Comparison of ENCODE assay signal across 1 cellular context in the genomic region with DNA sequence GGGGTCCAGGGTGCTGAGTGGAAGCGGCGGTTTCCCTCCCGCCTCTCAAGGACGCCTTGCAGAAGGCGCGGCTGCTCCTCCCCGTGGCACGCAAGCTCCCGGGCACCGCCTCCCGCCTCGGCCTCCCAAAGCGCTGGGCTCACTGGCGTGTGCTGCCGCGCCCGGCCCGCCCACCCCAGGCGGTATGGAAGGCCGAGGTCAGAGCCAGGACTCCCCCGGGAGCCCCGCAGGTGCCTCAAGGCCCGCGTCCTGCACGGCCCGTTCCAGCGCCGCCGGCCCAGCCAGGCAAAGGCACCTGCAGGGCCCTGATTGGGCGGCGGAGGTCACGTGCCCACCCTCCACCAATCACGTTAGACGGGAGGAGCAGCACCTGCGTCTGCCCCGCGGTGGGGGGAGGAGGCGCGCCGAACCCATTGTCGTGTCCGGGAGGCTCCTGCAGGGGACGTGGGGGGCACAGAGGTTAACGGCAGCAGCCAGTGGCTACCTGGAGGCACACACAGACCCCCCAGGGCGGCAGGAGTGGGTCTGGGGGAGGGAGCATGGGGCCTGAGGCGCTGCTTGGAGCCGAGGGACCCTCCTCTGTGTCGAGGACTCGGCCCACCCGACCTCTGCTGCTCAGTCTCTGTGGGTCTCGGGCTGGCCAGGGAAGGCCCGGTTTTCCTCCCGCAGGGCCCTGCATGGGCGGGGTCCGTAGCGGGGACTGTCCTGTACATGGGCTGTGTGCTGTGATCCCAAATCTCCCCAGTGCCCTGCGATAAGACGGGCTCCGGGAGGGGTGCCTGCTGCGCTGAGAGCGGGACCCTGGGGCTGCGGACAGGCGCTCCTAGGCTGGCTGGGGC.
A peak's percentile ranks its signal among the peaks of the same experiment; 100 is the strongest.
TF ChIP-seq lines count a peak whose summit lies in the region.

No MANE protein-coding gene starts in this region.

TF ChIP-seq in HepG2, 621 proteins besides CTCF, POLR2A, EP300 and RAD21 (continued from another document and continues in another):
- TF ChIP-seq, protein P1, sequence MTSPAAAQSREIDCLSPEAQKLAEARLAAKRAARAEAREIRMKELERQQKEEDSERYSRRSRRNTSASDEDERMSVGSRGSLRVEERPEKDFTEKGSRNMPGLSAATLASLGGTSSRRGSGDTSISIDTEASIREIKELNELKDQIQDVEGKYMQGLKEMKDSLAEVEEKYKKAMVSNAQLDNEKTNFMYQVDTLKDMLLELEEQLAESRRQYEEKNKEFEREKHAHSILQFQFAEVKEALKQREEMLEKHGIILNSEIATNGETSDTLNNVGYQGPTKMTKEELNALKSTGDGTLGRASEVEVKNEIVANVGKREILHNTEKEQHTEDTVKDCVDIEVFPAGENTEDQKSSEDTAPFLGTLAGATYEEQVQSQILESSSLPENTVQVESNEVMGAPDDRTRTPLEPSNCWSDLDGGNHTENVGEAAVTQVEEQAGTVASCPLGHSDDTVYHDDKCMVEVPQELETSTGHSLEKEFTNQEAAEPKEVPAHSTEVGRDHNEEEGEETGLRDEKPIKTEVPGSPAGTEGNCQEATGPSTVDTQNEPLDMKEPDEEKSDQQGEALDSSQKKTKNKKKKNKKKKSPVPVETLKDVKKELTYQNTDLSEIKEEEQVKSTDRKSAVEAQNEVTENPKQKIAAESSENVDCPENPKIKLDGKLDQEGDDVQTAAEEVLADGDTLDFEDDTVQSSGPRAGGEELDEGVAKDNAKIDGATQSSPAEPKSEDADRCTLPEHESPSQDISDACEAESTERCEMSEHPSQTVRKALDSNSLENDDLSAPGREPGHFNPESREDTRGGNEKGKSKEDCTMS (CRISPR knock-in tag; conservative IDR thresholded peaks at IDR 0.05): no peak
- no peak for TF ChIP-seq ZFP36L2 (CRISPR knock-in tag; IDR thresholded peaks at IDR 0.05)
- TF ChIP-seq CHD2 (IDR thresholded peaks at IDR 0.05; ENCODE audit: low read depth, low read length): no peak
- no peak for TF ChIP-seq SOX6 (IDR thresholded peaks at IDR 0.05)
- TF ChIP-seq SOX6 (CRISPR knock-in tag; IDR thresholded peaks at IDR 0.05): peak; percentile 68
- TF ChIP-seq ZNF264 (CRISPR knock-in tag; IDR thresholded peaks at IDR 0.05): peak; percentile 46; the same call in 1 of the 2 replicates
- no peak; the same call in 1 of the 2 replicates for TF ChIP-seq PITX1 (CRISPR knock-in tag; IDR thresholded peaks at IDR 0.05)
- TF ChIP-seq SKIL (CRISPR knock-in tag; IDR thresholded peaks at IDR 0.05; ENCODE audit: borderline replicate concordance): peak; percentile 57; the same call in 1 of the 2 replicates
- TF ChIP-seq, protein P2, sequence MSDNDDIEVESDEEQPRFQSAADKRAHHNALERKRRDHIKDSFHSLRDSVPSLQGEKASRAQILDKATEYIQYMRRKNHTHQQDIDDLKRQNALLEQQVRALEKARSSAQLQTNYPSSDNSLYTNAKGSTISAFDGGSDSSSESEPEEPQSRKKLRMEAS (IDR thresholded peaks at IDR 0.05): no peak
- TF ChIP-seq ZNF10 (CRISPR knock-in tag; IDR thresholded peaks at IDR 0.05; ENCODE audit: borderline replicate concordance, low read depth): no peak
- TF ChIP-seq ZNF773 (CRISPR knock-in tag; IDR thresholded peaks at IDR 0.05; ENCODE audit: borderline replicate concordance): peak; percentile 62; the same call in 1 of the 2 replicates
- TF ChIP-seq, protein P3, sequence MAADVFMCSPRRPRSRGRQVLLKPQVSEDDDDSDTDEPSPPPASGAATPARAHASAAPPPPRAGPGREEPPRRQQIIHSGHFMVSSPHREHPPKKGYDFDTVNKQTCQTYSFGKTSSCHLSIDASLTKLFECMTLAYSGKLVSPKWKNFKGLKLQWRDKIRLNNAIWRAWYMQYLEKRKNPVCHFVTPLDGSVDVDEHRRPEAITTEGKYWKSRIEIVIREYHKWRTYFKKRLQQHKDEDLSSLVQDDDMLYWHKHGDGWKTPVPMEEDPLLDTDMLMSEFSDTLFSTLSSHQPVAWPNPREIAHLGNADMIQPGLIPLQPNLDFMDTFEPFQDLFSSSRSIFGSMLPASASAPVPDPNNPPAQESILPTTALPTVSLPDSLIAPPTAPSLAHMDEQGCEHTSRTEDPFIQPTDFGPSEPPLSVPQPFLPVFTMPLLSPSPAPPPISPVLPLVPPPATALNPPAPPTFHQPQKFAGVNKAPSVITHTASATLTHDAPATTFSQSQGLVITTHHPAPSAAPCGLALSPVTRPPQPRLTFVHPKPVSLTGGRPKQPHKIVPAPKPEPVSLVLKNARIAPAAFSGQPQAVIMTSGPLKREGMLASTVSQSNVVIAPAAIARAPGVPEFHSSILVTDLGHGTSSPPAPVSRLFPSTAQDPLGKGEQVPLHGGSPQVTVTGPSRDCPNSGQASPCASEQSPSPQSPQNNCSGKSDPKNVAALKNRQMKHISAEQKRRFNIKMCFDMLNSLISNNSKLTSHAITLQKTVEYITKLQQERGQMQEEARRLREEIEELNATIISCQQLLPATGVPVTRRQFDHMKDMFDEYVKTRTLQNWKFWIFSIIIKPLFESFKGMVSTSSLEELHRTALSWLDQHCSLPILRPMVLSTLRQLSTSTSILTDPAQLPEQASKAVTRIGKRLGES (CRISPR knock-in tag; IDR thresholded peaks at IDR 0.05; ENCODE audit: borderline replicate concordance): no peak
- no peak for TF ChIP-seq TRIM24 (CRISPR knock-in tag; IDR thresholded peaks at IDR 0.05)
- TF ChIP-seq PHF20 (CRISPR knock-in tag; IDR thresholded peaks at IDR 0.05): no peak
- TF ChIP-seq, protein P4, sequence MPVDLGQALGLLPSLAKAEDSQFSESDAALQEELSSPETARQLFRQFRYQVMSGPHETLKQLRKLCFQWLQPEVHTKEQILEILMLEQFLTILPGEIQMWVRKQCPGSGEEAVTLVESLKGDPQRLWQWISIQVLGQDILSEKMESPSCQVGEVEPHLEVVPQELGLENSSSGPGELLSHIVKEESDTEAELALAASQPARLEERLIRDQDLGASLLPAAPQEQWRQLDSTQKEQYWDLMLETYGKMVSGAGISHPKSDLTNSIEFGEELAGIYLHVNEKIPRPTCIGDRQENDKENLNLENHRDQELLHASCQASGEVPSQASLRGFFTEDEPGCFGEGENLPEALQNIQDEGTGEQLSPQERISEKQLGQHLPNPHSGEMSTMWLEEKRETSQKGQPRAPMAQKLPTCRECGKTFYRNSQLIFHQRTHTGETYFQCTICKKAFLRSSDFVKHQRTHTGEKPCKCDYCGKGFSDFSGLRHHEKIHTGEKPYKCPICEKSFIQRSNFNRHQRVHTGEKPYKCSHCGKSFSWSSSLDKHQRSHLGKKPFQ (CRISPR knock-in tag; IDR thresholded peaks at IDR 0.05; ENCODE audit: insufficient replicate concordance): peak; percentile 55
- TF ChIP-seq ZMYM4 (CRISPR knock-in tag; IDR thresholded peaks at IDR 0.05): peak; percentile 68
- TF ChIP-seq BRCA1 (CRISPR knock-in tag; IDR thresholded peaks at IDR 0.05): no peak
- no peak for TF ChIP-seq FOXM1 (CRISPR knock-in tag; IDR thresholded peaks at IDR 0.05)
- TF ChIP-seq ZNF562 (CRISPR knock-in tag; IDR thresholded peaks at IDR 0.05; ENCODE audit: borderline replicate concordance): no peak
- TF ChIP-seq ARID5B (CRISPR knock-in tag; IDR thresholded peaks at IDR 0.05): no peak; the same call in 1 of the 2 replicates
- peak; percentile 44; the same call in 1 of the 2 replicates for TF ChIP-seq JUND (CRISPR knock-in tag; IDR thresholded peaks at IDR 0.05)
- peak; percentile 59 for TF ChIP-seq ZNF770 (CRISPR knock-in tag; IDR thresholded peaks at IDR 0.05)
- no peak for TF ChIP-seq GLI4 (CRISPR knock-in tag; IDR thresholded peaks at IDR 0.05; ENCODE audit: borderline replicate concordance)
- TF ChIP-seq FIP1L1 (IDR thresholded peaks at IDR 0.05; ENCODE audit: borderline replicate concordance, insufficient read depth, low read depth, low read length): no peak
- TF ChIP-seq ZNF317 (CRISPR knock-in tag; IDR thresholded peaks at IDR 0.05): no peak
- TF ChIP-seq ZNF12 (CRISPR knock-in tag; IDR thresholded peaks at IDR 0.05): no peak
- no peak for TF ChIP-seq ZNF75D (CRISPR knock-in tag; IDR thresholded peaks at IDR 0.05; ENCODE audit: borderline replicate concordance)
- no peak for TF ChIP-seq ZNF549 (CRISPR knock-in tag; IDR thresholded peaks at IDR 0.05)
- TF ChIP-seq ZFAT (CRISPR knock-in tag; conservative IDR thresholded peaks at IDR 0.05): no peak
- TF ChIP-seq, protein P5, sequence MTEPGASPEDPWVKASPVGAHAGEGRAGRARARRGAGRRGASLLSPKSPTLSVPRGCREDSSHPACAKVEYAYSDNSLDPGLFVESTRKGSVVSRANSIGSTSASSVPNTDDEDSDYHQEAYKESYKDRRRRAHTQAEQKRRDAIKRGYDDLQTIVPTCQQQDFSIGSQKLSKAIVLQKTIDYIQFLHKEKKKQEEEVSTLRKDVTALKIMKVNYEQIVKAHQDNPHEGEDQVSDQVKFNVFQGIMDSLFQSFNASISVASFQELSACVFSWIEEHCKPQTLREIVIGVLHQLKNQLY (CRISPR knock-in tag; IDR thresholded peaks at IDR 0.05): no peak
- TF ChIP-seq ZNF20 (CRISPR knock-in tag; IDR thresholded peaks at IDR 0.05): no peak
- peak; percentile 60; the same call in 1 of the 2 replicates for TF ChIP-seq ZNF552 (CRISPR knock-in tag; IDR thresholded peaks at IDR 0.05; ENCODE audit: borderline replicate concordance)
- TF ChIP-seq ZNF558 (CRISPR knock-in tag; IDR thresholded peaks at IDR 0.05; ENCODE audit: borderline replicate concordance): no peak
- no peak for TF ChIP-seq HNRNPH1 (optimal IDR thresholded peaks at IDR 0.05; ENCODE audit: low read depth, low read length)
- peak; percentile 82 for TF ChIP-seq SALL2 (CRISPR knock-in tag; IDR thresholded peaks at IDR 0.05)
- no peak for TF ChIP-seq ZBTB34 (CRISPR knock-in tag; IDR thresholded peaks at IDR 0.05)
- no peak for TF ChIP-seq RNF2 (conservative IDR thresholded peaks at IDR 0.05; ENCODE audit: low read depth)
- TF ChIP-seq RBAK (CRISPR knock-in tag; IDR thresholded peaks at IDR 0.05): peak; percentile 52; the same call in 1 of the 2 replicates
- TF ChIP-seq KDM6A (CRISPR knock-in tag; IDR thresholded peaks at IDR 0.05; ENCODE audit: low read depth): no peak
- TF ChIP-seq LCORL (IDR thresholded peaks at IDR 0.05): no peak
- TF ChIP-seq LCORL (CRISPR knock-in tag; IDR thresholded peaks at IDR 0.05): peak; percentile 93
- TF ChIP-seq PTBP1 (IDR thresholded peaks at IDR 0.05; ENCODE audit: low read depth, low read length, poor library complexity, severe bottlenecking): peak; percentile 1
